1 cellular context compared by ENCODE assay signal in genomic region chr20:51735728-51736600, GRCh38.
TF ChIP-seq lines count a peak whose summit lies in the region.

No MANE protein-coding gene starts in this region.

TF ChIP-seq in HEK293, 187 proteins besides CTCF, POLR2A, EP300 and RAD21 (continued from another document and continues in another):
- TF ChIP-seq ZBTB49 (tag by site-specific recombination; IDR thresholded peaks at IDR 0.05; ENCODE audit: low read depth), result no peak
- no peak for TF ChIP-seq ZNF112 (tag by site-specific recombination; IDR thresholded peaks at IDR 0.05)
- no peak for TF ChIP-seq ZNF132 (tag by site-specific recombination; IDR thresholded peaks at IDR 0.05; ENCODE audit: borderline replicate concordance)
- TF ChIP-seq ZNF621 (tag by site-specific recombination; IDR thresholded peaks at IDR 0.05), result no peak
- peak; percentile 46; the same call in 1 of the 2 replicates for TF ChIP-seq ZNF362 (tag by site-specific recombination; IDR thresholded peaks at IDR 0.05)
- TF ChIP-seq, protein P1, sequence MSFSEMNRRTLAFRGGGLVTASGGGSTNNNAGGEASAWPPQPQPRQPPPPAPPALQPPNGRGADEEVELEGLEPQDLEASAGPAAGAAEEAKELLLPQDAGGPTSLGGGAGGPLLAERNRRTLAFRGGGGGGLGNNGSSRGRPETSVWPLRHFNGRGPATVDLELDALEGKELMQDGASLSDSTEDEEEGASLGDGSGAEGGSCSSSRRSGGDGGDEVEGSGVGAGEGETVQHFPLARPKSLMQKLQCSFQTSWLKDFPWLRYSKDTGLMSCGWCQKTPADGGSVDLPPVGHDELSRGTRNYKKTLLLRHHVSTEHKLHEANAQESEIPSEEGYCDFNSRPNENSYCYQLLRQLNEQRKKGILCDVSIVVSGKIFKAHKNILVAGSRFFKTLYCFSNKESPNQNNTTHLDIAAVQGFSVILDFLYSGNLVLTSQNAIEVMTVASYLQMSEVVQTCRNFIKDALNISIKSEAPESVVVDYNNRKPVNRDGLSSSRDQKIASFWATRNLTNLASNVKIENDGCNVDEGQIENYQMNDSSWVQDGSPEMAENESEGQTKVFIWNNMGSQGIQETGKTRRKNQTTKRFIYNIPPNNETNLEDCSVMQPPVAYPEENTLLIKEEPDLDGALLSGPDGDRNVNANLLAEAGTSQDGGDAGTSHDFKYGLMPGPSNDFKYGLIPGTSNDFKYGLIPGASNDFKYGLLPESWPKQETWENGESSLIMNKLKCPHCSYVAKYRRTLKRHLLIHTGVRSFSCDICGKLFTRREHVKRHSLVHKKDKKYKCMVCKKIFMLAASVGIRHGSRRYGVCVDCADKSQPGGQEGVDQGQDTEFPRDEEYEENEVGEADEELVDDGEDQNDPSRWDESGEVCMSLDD (tag by site-specific recombination; IDR thresholded peaks at IDR 0.05), result no peak
- TF ChIP-seq KLF1 (tag by site-specific recombination; IDR thresholded peaks at IDR 0.05), result peak; percentile 19; the same call in 1 of the 2 replicates
- no peak for TF ChIP-seq ZNF624 (tag by site-specific recombination; IDR thresholded peaks at IDR 0.05)
- no peak for TF ChIP-seq ZNF37A (tag by site-specific recombination; IDR thresholded peaks at IDR 0.05)
- TF ChIP-seq SETDB1 (IDR thresholded peaks at IDR 0.05; ENCODE audit: insufficient read length, low read length), result no peak
- TF ChIP-seq AEBP2 (tag by site-specific recombination; IDR thresholded peaks at IDR 0.05; ENCODE audit: borderline replicate concordance), result no peak
- no peak for TF ChIP-seq OVOL3 (tag by site-specific recombination; IDR thresholded peaks at IDR 0.05)
- no peak for TF ChIP-seq ZNF747 (tag by site-specific recombination; IDR thresholded peaks at IDR 0.05)
- TF ChIP-seq ZNF174 (tag by site-specific recombination; IDR thresholded peaks at IDR 0.05), result no peak
- no peak for TF ChIP-seq ZFP41 (tag by site-specific recombination; IDR thresholded peaks at IDR 0.05; ENCODE audit: borderline replicate concordance)
- peak; percentile 66 for TF ChIP-seq PRDM1 (tag by site-specific recombination; IDR thresholded peaks at IDR 0.05)
- TF ChIP-seq ZNF785 (tag by site-specific recombination; IDR thresholded peaks at IDR 0.05), result no peak
- TF ChIP-seq ZNF433 (tag by site-specific recombination; IDR thresholded peaks at IDR 0.05; ENCODE audit: low read depth), result no peak
- TF ChIP-seq ZNF394 (tag by site-specific recombination; IDR thresholded peaks at IDR 0.05; ENCODE audit: borderline replicate concordance), result peak; percentile 59; the same call in 1 of the 2 replicates
- no peak for TF ChIP-seq ZNF26 (tag by site-specific recombination; IDR thresholded peaks at IDR 0.05)
- TF ChIP-seq ZNF626 (tag by site-specific recombination; IDR thresholded peaks at IDR 0.05), result no peak
- TF ChIP-seq ZNF514 (tag by site-specific recombination; IDR thresholded peaks at IDR 0.05), result no peak
- TF ChIP-seq, protein P2, sequence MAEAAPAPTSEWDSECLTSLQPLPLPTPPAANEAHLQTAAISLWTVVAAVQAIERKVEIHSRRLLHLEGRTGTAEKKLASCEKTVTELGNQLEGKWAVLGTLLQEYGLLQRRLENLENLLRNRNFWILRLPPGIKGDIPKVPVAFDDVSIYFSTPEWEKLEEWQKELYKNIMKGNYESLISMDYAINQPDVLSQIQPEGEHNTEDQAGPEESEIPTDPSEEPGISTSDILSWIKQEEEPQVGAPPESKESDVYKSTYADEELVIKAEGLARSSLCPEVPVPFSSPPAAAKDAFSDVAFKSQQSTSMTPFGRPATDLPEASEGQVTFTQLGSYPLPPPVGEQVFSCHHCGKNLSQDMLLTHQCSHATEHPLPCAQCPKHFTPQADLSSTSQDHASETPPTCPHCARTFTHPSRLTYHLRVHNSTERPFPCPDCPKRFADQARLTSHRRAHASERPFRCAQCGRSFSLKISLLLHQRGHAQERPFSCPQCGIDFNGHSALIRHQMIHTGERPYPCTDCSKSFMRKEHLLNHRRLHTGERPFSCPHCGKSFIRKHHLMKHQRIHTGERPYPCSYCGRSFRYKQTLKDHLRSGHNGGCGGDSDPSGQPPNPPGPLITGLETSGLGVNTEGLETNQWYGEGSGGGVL (tag by site-specific recombination; IDR thresholded peaks at IDR 0.05), result peak; percentile 66
- TF ChIP-seq ZNF184 (tag by site-specific recombination; IDR thresholded peaks at IDR 0.05), result no peak
- TF ChIP-seq ZNF266 (tag by site-specific recombination; IDR thresholded peaks at IDR 0.05; ENCODE audit: low read depth), result no peak
- TF ChIP-seq, protein P3, sequence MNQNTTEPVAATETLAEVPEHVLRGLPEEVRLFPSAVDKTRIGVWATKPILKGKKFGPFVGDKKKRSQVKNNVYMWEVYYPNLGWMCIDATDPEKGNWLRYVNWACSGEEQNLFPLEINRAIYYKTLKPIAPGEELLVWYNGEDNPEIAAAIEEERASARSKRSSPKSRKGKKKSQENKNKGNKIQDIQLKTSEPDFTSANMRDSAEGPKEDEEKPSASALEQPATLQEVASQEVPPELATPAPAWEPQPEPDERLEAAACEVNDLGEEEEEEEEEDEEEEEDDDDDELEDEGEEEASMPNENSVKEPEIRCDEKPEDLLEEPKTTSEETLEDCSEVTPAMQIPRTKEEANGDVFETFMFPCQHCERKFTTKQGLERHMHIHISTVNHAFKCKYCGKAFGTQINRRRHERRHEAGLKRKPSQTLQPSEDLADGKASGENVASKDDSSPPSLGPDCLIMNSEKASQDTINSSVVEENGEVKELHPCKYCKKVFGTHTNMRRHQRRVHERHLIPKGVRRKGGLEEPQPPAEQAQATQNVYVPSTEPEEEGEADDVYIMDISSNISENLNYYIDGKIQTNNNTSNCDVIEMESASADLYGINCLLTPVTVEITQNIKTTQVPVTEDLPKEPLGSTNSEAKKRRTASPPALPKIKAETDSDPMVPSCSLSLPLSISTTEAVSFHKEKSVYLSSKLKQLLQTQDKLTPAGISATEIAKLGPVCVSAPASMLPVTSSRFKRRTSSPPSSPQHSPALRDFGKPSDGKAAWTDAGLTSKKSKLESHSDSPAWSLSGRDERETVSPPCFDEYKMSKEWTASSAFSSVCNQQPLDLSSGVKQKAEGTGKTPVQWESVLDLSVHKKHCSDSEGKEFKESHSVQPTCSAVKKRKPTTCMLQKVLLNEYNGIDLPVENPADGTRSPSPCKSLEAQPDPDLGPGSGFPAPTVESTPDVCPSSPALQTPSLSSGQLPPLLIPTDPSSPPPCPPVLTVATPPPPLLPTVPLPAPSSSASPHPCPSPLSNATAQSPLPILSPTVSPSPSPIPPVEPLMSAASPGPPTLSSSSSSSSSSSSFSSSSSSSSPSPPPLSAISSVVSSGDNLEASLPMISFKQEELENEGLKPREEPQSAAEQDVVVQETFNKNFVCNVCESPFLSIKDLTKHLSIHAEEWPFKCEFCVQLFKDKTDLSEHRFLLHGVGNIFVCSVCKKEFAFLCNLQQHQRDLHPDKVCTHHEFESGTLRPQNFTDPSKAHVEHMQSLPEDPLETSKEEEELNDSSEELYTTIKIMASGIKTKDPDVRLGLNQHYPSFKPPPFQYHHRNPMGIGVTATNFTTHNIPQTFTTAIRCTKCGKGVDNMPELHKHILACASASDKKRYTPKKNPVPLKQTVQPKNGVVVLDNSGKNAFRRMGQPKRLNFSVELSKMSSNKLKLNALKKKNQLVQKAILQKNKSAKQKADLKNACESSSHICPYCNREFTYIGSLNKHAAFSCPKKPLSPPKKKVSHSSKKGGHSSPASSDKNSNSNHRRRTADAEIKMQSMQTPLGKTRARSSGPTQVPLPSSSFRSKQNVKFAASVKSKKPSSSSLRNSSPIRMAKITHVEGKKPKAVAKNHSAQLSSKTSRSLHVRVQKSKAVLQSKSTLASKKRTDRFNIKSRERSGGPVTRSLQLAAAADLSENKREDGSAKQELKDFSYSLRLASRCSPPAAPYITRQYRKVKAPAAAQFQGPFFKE (tag by site-specific recombination; IDR thresholded peaks at IDR 0.05; ENCODE audit: borderline replicate concordance), result no peak
- TF ChIP-seq, protein P4, sequence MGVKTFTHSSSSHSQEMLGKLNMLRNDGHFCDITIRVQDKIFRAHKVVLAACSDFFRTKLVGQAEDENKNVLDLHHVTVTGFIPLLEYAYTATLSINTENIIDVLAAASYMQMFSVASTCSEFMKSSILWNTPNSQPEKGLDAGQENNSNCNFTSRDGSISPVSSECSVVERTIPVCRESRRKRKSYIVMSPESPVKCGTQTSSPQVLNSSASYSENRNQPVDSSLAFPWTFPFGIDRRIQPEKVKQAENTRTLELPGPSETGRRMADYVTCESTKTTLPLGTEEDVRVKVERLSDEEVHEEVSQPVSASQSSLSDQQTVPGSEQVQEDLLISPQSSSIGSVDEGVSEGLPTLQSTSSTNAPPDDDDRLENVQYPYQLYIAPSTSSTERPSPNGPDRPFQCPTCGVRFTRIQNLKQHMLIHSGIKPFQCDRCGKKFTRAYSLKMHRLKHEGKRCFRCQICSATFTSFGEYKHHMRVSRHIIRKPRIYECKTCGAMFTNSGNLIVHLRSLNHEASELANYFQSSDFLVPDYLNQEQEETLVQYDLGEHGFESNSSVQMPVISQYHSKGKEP (tag by site-specific recombination; IDR thresholded peaks at IDR 0.05), result peak; percentile 95
- no peak for TF ChIP-seq ZNF449 (tag by site-specific recombination; IDR thresholded peaks at IDR 0.05)
- TF ChIP-seq REPIN1 (tag by site-specific recombination; IDR thresholded peaks at IDR 0.05; ENCODE audit: low read depth), result 0 out of 2 replicates have a peak, but pooled peaks have one; percentile 81
- TF ChIP-seq ZNF473 (tag by site-specific recombination; IDR thresholded peaks at IDR 0.05), result no peak
- TF ChIP-seq ZNF2 (tag by site-specific recombination; IDR thresholded peaks at IDR 0.05), result 0 out of 2 replicates have a peak, but pooled peaks have one; percentile 37
- peak; percentile 71; the same call in 1 of the 2 replicates for TF ChIP-seq BCL11A (tag by site-specific recombination; IDR thresholded peaks at IDR 0.05; ENCODE audit: low read depth)
- TF ChIP-seq ZEB2 (tag by site-specific recombination; IDR thresholded peaks at IDR 0.05), result peak; percentile 91
- peak; percentile 65; the same call in 1 of the 2 replicates for TF ChIP-seq INSM2 (tag by site-specific recombination; IDR thresholded peaks at IDR 0.05)
